1 cellular context compared by ENCODE assay signal in the genomic region with DNA sequence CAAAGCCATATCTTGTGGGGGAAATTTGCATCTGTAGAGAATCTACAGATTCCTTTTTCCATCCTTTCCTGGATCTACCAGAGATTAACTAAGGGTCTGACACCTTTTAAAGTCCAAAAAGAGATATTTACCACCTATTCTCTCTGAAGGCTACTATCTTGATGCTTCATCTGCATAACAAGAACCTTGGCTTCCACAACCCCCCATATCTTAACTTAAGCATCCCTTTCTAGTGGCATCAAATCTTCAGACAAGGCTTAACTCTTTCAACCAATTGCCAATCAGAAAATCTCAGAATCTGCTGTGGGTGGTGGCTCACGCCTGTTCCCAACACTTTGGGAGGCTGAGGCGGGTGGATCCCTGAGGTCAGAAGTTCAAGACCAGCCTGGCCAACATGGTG.
TF ChIP-seq lines count a peak whose summit lies in the region.

No MANE protein-coding gene starts in this region.

TF ChIP-seq in GM23338, 12 proteins besides CTCF, POLR2A, EP300 and RAD21 (continued from another document):
- TF ChIP-seq, protein P1, sequence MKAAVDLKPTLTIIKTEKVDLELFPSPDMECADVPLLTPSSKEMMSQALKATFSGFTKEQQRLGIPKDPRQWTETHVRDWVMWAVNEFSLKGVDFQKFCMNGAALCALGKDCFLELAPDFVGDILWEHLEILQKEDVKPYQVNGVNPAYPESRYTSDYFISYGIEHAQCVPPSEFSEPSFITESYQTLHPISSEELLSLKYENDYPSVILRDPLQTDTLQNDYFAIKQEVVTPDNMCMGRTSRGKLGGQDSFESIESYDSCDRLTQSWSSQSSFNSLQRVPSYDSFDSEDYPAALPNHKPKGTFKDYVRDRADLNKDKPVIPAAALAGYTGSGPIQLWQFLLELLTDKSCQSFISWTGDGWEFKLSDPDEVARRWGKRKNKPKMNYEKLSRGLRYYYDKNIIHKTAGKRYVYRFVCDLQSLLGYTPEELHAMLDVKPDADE (IDR thresholded peaks at IDR 0.05): no peak
- TF ChIP-seq, protein P2, sequence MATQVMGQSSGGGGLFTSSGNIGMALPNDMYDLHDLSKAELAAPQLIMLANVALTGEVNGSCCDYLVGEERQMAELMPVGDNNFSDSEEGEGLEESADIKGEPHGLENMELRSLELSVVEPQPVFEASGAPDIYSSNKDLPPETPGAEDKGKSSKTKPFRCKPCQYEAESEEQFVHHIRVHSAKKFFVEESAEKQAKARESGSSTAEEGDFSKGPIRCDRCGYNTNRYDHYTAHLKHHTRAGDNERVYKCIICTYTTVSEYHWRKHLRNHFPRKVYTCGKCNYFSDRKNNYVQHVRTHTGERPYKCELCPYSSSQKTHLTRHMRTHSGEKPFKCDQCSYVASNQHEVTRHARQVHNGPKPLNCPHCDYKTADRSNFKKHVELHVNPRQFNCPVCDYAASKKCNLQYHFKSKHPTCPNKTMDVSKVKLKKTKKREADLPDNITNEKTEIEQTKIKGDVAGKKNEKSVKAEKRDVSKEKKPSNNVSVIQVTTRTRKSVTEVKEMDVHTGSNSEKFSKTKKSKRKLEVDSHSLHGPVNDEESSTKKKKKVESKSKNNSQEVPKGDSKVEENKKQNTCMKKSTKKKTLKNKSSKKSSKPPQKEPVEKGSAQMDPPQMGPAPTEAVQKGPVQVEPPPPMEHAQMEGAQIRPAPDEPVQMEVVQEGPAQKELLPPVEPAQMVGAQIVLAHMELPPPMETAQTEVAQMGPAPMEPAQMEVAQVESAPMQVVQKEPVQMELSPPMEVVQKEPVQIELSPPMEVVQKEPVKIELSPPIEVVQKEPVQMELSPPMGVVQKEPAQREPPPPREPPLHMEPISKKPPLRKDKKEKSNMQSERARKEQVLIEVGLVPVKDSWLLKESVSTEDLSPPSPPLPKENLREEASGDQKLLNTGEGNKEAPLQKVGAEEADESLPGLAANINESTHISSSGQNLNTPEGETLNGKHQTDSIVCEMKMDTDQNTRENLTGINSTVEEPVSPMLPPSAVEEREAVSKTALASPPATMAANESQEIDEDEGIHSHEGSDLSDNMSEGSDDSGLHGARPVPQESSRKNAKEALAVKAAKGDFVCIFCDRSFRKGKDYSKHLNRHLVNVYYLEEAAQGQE (IDR thresholded peaks at IDR 0.05; ENCODE audit: unreplicated experiment): no peak
- no peak; the same call in 1 of the 2 replicates for TF ChIP-seq NANOG (IDR thresholded peaks at IDR 0.05; ENCODE audit: borderline replicate concordance)
- no peak for TF ChIP-seq ZNF331 (CRISPR knock-in tag; IDR thresholded peaks at IDR 0.05; ENCODE audit: low read depth)
- TF ChIP-seq POLR2AphosphoS5 (IDR thresholded peaks at IDR 0.05; ENCODE audit: low read depth): no peak
- TF ChIP-seq JUNB (IDR thresholded peaks at IDR 0.05; ENCODE audit: unreplicated experiment): no peak
- TF ChIP-seq STAT1 (IDR thresholded peaks at IDR 0.05; ENCODE audit: unreplicated experiment): no peak
